31 cellular contexts compared by ENCODE assay signal in the genomic region with DNA sequence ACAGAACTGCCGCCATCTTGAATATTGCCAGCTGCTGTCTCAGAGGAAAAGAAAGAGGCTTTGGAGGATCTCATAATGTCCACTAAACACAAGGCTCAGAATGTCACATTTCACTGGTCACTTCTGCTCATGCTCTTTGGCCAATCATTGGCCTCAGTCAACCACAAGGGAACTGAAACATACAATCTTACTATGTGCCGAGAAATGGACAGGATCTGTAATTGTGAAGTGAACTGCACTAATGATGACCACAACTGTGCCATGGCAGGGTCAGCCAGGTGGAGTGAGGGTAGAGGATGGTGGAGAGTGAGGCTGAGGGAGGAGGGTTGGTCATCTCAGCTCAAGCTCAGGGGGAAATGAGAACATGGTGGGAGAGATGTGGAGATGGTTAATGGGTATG. TPM values are rescaled to one million over a fixed set of nuclear protein-coding genes. Genes with fewer than 3 reads are reported as not detected.
"Had no signal": no experiment of that assay in that cellular context is flagged by ENCODE, and none has a peak within 500 bp of the region (broad histone marks: within the 10 kb centered on the region; RNA-seq: fewer than 3 reads in every experiment).

No MANE protein-coding gene starts in this region.

- H3K4me3 ChIP-seq: adrenal gland, body of pancreas, colonic mucosa, left lung, lower lobe of right lung, neural progenitor cell, psoas muscle, smooth muscle cell, tibial nerve had no signal

- H3K4me1 ChIP-seq: adrenal gland, body of pancreas, colonic mucosa, left lung, lower lobe of right lung, parathyroid adenoma, psoas muscle, tibial nerve had no signal

- H2AFZ ChIP-seq: neural progenitor cell, parathyroid adenoma had no signal

- H3K4me2 ChIP-seq: neural progenitor cell, smooth muscle cell had no signal

- H3K9me3 ChIP-seq: adrenal gland, body of pancreas, colonic mucosa, left lung, lower lobe of right lung, psoas muscle, tibial nerve had no signal

- H3K36me3 ChIP-seq: adrenal gland, colonic mucosa, left lung, lower lobe of right lung, neural progenitor cell, tibial nerve, WERI-Rb-1 had no signal

- H3K27me3 ChIP-seq: adrenal gland, body of pancreas, colonic mucosa, left lung, neural progenitor cell, tibial nerve had no signal

- H3K9ac ChIP-seq: neural progenitor cell, parathyroid adenoma had no signal

- FAIRE-seq: endometrium, frontal cortex, islet of Langerhans had no signal

- ATAC-seq: activated CD4-positive, CD25-positive, alpha-beta regulatory T cell treated with anti-CD3 and anti-CD28 coated beads, Interleukin-2, amount 50 U/mL, for 24 hours; body of pancreas; left lung; lower lobe of right lung; natural killer cell; psoas muscle had no signal

- DNase-seq: activated CD4-positive, alpha-beta T cell treated with anti-CD3 and anti-CD28 coated beads for 48 hours; activated CD4-positive, alpha-beta T cell treated with anti-CD3 and anti-CD28 coated beads, Interleukin-2, amount 50 U/mL, for 48 hours; activated CD8-positive, alpha-beta memory T cell treated with anti-CD3 and anti-CD28 coated beads for 24 hours; activated effector memory CD4-positive, alpha-beta T cell treated with anti-CD3 and anti-CD28 coated beads, Interleukin-2, amount 50 U/mL, for 16 hours; activated naive CD4-positive, alpha-beta T cell treated with anti-CD3 and anti-CD28 coated beads for 36 hours; activated naive CD8-positive, alpha-beta T cell treated with anti-CD3 and anti-CD28 coated beads for 36 hours; adrenal gland; aorta; body of pancreas; colonic mucosa; effector CD8-positive, alpha-beta T cell; glutamatergic neuron; left lung; lower lobe of right lung; mesenchymal stem cell; natural killer cell; occipital lobe; psoas muscle; stimulated activated CD4-positive, alpha-beta T cell treated with anti-CD3 and anti-CD28 coated beads, Interleukin-2, amount 100 ng/mL, for 24 hours; WERI-Rb-1 had no signal

- H3K27ac ChIP-seq: adrenal gland, body of pancreas, colonic mucosa, epithelial cell of prostate, left lung, lower lobe of right lung, neural progenitor cell, parathyroid adenoma, psoas muscle, tibial nerve, WERI-Rb-1 had no signal

RNA-seq across cellular contexts. Expression of a gene that starts 32.8 kb away (rescaled TPM):
- total RNA-seq: activated naive CD4-positive, alpha-beta T cell treated with anti-CD3 and anti-CD28 coated beads for 36 hours; activated naive CD8-positive, alpha-beta T cell treated with anti-CD3 and anti-CD28 coated beads for 36 hours; body of pancreas; dermis microvascular lymphatic vessel endothelial cell; frontal cortex; left lung; lower lobe of right lung; natural killer cell; occipital lobe; tibial nerve; ureter had no signal
- polyA plus RNA-seq: aorta had no signal
